ENCODE assay signal across 1 cellular context in the genomic region with DNA sequence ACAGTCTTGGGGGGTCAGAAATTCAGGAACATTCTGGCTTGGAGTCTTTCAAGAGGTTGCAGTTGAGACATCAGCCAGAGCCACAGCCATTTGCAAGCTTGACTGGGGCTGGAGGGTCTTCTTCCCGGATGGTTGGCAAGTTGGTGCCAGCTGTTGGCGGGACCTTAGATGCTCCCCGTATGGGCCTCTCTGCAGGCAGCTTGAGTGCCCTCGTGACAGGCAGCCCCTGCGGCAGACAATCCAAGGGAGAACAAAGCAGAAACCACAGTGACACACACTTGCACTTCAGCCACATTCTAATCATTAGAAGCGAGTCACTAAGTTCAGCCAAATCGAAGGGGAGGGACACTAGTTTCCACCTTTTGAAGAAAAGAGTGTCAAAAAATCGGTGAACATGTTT.
TF ChIP-seq lines count a peak whose summit lies in the region.

No MANE protein-coding gene starts in this region.

TF ChIP-seq in WTC11, 78 proteins besides CTCF, POLR2A, EP300 and RAD21 (continued from another document):
- TF ChIP-seq, protein P1, sequence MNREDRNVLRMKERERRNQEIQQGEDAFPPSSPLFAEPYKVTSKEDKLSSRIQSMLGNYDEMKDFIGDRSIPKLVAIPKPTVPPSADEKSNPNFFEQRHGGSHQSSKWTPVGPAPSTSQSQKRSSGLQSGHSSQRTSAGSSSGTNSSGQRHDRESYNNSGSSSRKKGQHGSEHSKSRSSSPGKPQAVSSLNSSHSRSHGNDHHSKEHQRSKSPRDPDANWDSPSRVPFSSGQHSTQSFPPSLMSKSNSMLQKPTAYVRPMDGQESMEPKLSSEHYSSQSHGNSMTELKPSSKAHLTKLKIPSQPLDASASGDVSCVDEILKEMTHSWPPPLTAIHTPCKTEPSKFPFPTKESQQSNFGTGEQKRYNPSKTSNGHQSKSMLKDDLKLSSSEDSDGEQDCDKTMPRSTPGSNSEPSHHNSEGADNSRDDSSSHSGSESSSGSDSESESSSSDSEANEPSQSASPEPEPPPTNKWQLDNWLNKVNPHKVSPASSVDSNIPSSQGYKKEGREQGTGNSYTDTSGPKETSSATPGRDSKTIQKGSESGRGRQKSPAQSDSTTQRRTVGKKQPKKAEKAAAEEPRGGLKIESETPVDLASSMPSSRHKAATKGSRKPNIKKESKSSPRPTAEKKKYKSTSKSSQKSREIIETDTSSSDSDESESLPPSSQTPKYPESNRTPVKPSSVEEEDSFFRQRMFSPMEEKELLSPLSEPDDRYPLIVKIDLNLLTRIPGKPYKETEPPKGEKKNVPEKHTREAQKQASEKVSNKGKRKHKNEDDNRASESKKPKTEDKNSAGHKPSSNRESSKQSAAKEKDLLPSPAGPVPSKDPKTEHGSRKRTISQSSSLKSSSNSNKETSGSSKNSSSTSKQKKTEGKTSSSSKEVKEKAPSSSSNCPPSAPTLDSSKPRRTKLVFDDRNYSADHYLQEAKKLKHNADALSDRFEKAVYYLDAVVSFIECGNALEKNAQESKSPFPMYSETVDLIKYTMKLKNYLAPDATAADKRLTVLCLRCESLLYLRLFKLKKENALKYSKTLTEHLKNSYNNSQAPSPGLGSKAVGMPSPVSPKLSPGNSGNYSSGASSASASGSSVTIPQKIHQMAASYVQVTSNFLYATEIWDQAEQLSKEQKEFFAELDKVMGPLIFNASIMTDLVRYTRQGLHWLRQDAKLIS (CRISPR knock-in tag; IDR thresholded peaks at IDR 0.05; ENCODE audit: borderline replicate concordance): no peak
